In genomic region chr11:77188323-77188911, GRCh38 we compare ENCODE assay signal across 9 cellular contexts.
DNase-seq lines count a peak whose midpoint lies in the region; ATAC-seq and TF ChIP-seq lines count a peak whose summit lies in the region.
"Had no signal": no experiment of that assay in that cellular context is flagged by ENCODE, and none has a peak within 500 bp of the region (broad histone marks: within the 10 kb centered on the region; RNA-seq: fewer than 3 reads in every experiment).

No MANE protein-coding gene starts in this region.

- CTCF ChIA-PET in OCI-LY7 (lab: Charles Lee; ENCODE audit: unreplicated experiment) = interaction anchor here (0.8 kb wide), 1 partner anchor 141 kb away, joined by 3 read pairs; no protein-coding TSS in a partner anchor

- H4K20me1 ChIP-seq in OCI-LY7 (ENCODE audit: insufficient read depth, low read length) = no peaks in the 10 kb centered on the region

- H3K4me3 Mint-ChIP-seq in natural killer cell = no peak overlapping the region

- H3K27me3 Mint-ChIP-seq in natural killer cell (ENCODE audit: low read depth in 2 of 2) = no peaks in the 10 kb centered on the region

- no peaks in the 10 kb centered on the region for H3K9me3 ChIP-seq in OCI-LY7 (ENCODE audit: low read length)

- no peak overlapping the region for H3K27ac ChIP-seq in OCI-LY7 (ENCODE audit: low read depth, low read length, poor library complexity, severe bottlenecking)
- H3K27ac ChIP-seq: epithelial cell of prostate had no signal

- no peak overlapping the region for H3K4me2 ChIP-seq in OCI-LY7 (ENCODE audit: low read length)

- TF ChIP-seq POLR2A in erythroblast (IDR thresholded peaks at IDR 0.05; ENCODE audit: low read length) = no peak

- no peaks in the 10 kb centered on the region for H3K4me1 Mint-ChIP-seq in natural killer cell

- no peaks in the 10 kb centered on the region for H3K36me3 Mint-ChIP-seq in natural killer cell

- DNase-seq in Daoy (ENCODE audit: low read depth) (peak; percentile 78), HuH-7 (ENCODE audit: low spot score) (peak; percentile 95), OCI-LY7 (ENCODE audit: low spot score) (peak; percentile 68), activated T-cell treated with anti-CD3 and anti-CD28 coated beads for 1 hour (ENCODE audit: low read depth) (peak; percentile 58), erythroblast (lab: John Stamatoyannopoulos, UW) (peak; percentile 67 to 84), natural killer cell (peak; percentile 54)
- DNase-seq in stimulated activated naive CD4-positive, alpha-beta T cell treated with Interleukin-2 at 50 U/mL for 16 hours (lab: John Stamatoyannopoulos, UW) = peak; percentile 37

- no peak overlapping the region for H3K27ac Mint-ChIP-seq in natural killer cell

- H3K9me3 Mint-ChIP-seq in natural killer cell = no peaks in the 10 kb centered on the region

- POLR2A ChIA-PET in OCI-LY7 (lab: Charles Lee) = no interaction called here

- no peak overlapping the region for H3K4me3 ChIP-seq in OCI-LY7 (ENCODE audit: low read depth, low read length, poor library complexity, severe bottlenecking)

- no peak overlapping the region for H2AFZ ChIP-seq in OCI-LY7 (ENCODE audit: low read length)

- H3K79me2 ChIP-seq in OCI-LY7 (ENCODE audit: insufficient read depth, low read depth, low read length) = no peaks in the 10 kb centered on the region

- TF ChIP-seq CTCF in OCI-LY7 (conservative IDR thresholded peaks at IDR 0.05; ENCODE audit: low read length) (peak; percentile 95), natural killer cell (IDR thresholded peaks at IDR 0.05) (peak; percentile 89)

- no peaks in the 10 kb centered on the region for H3K9me2 ChIP-seq in OCI-LY7 (ENCODE audit: insufficient read depth, low read length)

- intact Hi-C loops in OCI-LY7 (cut with micrococcal nuclease; ENCODE audit: unreplicated experiment) (loop anchor here (1.0 to 2.0 kb wide), 2 partner anchors 61 to 142 kb away; no protein-coding TSS in a partner anchor), natural killer cell (cut with micrococcal nuclease) (loop anchor here (1.0 to 2.0 kb wide), 3 partner anchors 61 to 360 kb away; no protein-coding TSS in a partner anchor)

- BruUV-seq in OCI-LY7 (replicated peaks; lab: Mats Ljungman, UMichigan) = no TSS peak

- no peaks in the 10 kb centered on the region for H3K36me3 ChIP-seq in OCI-LY7 (ENCODE audit: insufficient read depth, low read length)

- H3K4me1 ChIP-seq in OCI-LY7 (ENCODE audit: insufficient read depth, low read length, poor library complexity, severe bottlenecking) = no peaks in the 10 kb centered on the region

- peak; percentile 71 to 90 (median 87) for ATAC-seq in natural killer cell
- no peak for ATAC-seq in GM18873 (IDR thresholded peaks at IDR 0.05; ENCODE audit: low FRiP score, unreplicated experiment)

Comparison
In these comparisons a context has a peak if more than half of its experiments do, and no peak if none do; other contexts are left out.
1. DNase-seq: peak in every context shown above with its lines; median percentile 95 in HuH-7; 78 in Daoy; 76 in erythroblast; 68 in OCI-LY7; 58 in activated T-cell treated with anti-CD3 and anti-CD28 coated beads for 1 hour; 54 in natural killer cell; 37 in stimulated activated naive CD4-positive, alpha-beta T cell treated with Interleukin-2 at 50 U/mL for 16 hours.